ENCODE assay signal across 20 cellular contexts in genomic region chr6:378958-379366, GRCh38. TPM values are rescaled to one million over a fixed set of nuclear protein-coding genes. Genes with fewer than 3 reads are reported as not detected.
DNase-seq lines count a peak whose midpoint lies in the region; ATAC-seq lines count a peak whose summit lies in the region.
"Had no signal": no experiment of that assay in that cellular context is flagged by ENCODE, and none has a peak within 500 bp of the region (broad histone marks: within the 10 kb centered on the region; RNA-seq: fewer than 3 reads in every experiment).

No MANE protein-coding gene starts in this region.

- H3K36me3 Mint-ChIP-seq in stimulated activated naive B cell treated with anti-CD40 and anti-IgM and Interleukin-4, amounts not matched to agents 10 μg/mL and 1 μg/mL and 100 μg/mL, for 72 hours: peaks cover 2 to 4% of the 10 kb centered on the region in 2 donors
- H3K36me3 Mint-ChIP-seq: activated naive CD8-positive, alpha-beta T cell; CD8-positive, alpha-beta memory T cell had no signal

- H3K4me3 Mint-ChIP-seq in stimulated activated naive B cell treated with anti-CD40 and anti-IgM and Interleukin-4, amounts not matched to agents 10 μg/mL and 1 μg/mL and 100 μg/mL, for 72 hours: no peak overlapping the region
- H3K4me3 Mint-ChIP-seq: activated CD4-positive, alpha-beta T cell treated with anti-CD3 and anti-CD28 coated beads, Interleukin-2, amount 10 ng/mL, durations not matched to agents 7 days and 5 days; activated naive CD8-positive, alpha-beta T cell; activated T-helper 17 cell treated with anti-CD3 and anti-CD28 coated beads, Interleukin-2, amount 50 U/mL, for 72 hours; CD8-positive, alpha-beta memory T cell; neural crest cell had no signal

- peak; percentile 5 for ATAC-seq in GM21423 (IDR thresholded peaks at IDR 0.05; ENCODE audit: unreplicated experiment)
- peak; percentile 5 for ATAC-seq in HG03432 (IDR thresholded peaks at IDR 0.05; ENCODE audit: unreplicated experiment)
- ATAC-seq in stimulated activated naive B cell treated with anti-CD40 and anti-IgM and Interleukin-4, amounts not matched to agents 10 μg/mL and 1 μg/mL and 100 μg/mL, for 72 hours (replicated peaks): peak; percentile 19 to 23
- ATAC-seq: activated T-helper 17 cell treated with anti-CD3 and anti-CD28 coated beads, Interleukin-2, amount 50 U/mL, for 72 hours; body of pancreas had no signal

- peaks cover 44 to 56% of the 10 kb centered on the region in 2 donors for H3K4me1 Mint-ChIP-seq in stimulated activated naive B cell treated with anti-CD40 and anti-IgM and Interleukin-4, amounts not matched to agents 10 μg/mL and 1 μg/mL and 100 μg/mL, for 72 hours
- H3K4me1 Mint-ChIP-seq: activated T-helper 17 cell treated with anti-CD3 and anti-CD28 coated beads, Interleukin-2, amount 50 U/mL, for 72 hours; neural crest cell had no signal

- DNase-seq in islet precursor cell (peak; percentile 54), ecto neural progenitor cell (ENCODE audit: low spot score) (no peak), HT-29 (ENCODE audit: low spot score) (no peak), amygdala (lab: John Stamatoyannopoulos, UW) (no peak)
- DNase-seq in stimulated activated naive B cell treated with anti-CD40 and anti-IgM and Interleukin-4, amounts not matched to agents 10 μg/mL and 1 μg/mL and 100 μg/mL, for 72 hours: no peak
- DNase-seq: activated CD4-positive, alpha-beta T cell treated with anti-CD3 and anti-CD28 coated beads, Interleukin-2, amount 10 ng/mL, durations not matched to agents 7 days and 5 days; body of pancreas; CD8-positive, alpha-beta memory T cell; DMS53; GF-D8; NCI-H1417 treated with DMSO at 0.1 percent for 48 hours; NCI-H510A treated with DMSO at 0.1 percent for 48 hours; SHP77; stimulated activated CD4-positive, alpha-beta T cell treated with anti-CD3 and anti-CD28 coated beads, Interleukin-4, amount 100 ng/mL, for 24 hours; upper lobe of right lung had no signal

- no peak overlapping the region for H3K27ac Mint-ChIP-seq in stimulated activated naive B cell treated with anti-CD40 and anti-IgM and Interleukin-4, amounts not matched to agents 10 μg/mL and 1 μg/mL and 100 μg/mL, for 72 hours
- H3K27ac Mint-ChIP-seq: activated CD4-positive, alpha-beta T cell treated with anti-CD3 and anti-CD28 coated beads, Interleukin-2, amount 10 ng/mL, durations not matched to agents 7 days and 5 days; activated naive CD8-positive, alpha-beta T cell; activated T-helper 17 cell treated with anti-CD3 and anti-CD28 coated beads, Interleukin-2, amount 50 U/mL, for 72 hours; CD8-positive, alpha-beta memory T cell had no signal

- H3K27me3 Mint-ChIP-seq in stimulated activated naive B cell treated with anti-CD40 and anti-IgM and Interleukin-4, amounts not matched to agents 10 μg/mL and 1 μg/mL and 100 μg/mL, for 72 hours: peaks cover 0 to 5% of the 10 kb centered on the region in 2 donors

- H3K9me3 Mint-ChIP-seq in stimulated activated naive B cell treated with anti-CD40 and anti-IgM and Interleukin-4, amounts not matched to agents 10 μg/mL and 1 μg/mL and 100 μg/mL, for 72 hours: peaks cover 3 to 9% of the 10 kb centered on the region in 2 donors
- H3K9me3 Mint-ChIP-seq: activated CD4-positive, alpha-beta T cell treated with anti-CD3 and anti-CD28 coated beads, Interleukin-2, amount 10 ng/mL, durations not matched to agents 7 days and 5 days; activated T-helper 17 cell treated with anti-CD3 and anti-CD28 coated beads, Interleukin-2, amount 50 U/mL, for 72 hours had no signal

RNA-seq across cellular contexts. Expression of gene IRF4, which starts 12.6 kb away (rescaled TPM):
- not detected in 2 replicates for total RNA-seq in HT-29 (2014; rRNA removed; shearing (Covaris generic))
